Comparison of ENCODE assay signal across 1 cellular context in genomic region chr2:177602611-177603164, GRCh38.
TF ChIP-seq lines count a peak whose summit lies in the region.

No MANE protein-coding gene starts in this region.

TF ChIP-seq in HepG2, 621 proteins besides CTCF, POLR2A, EP300 and RAD21 (continued from another document and continues in another):
- TF ChIP-seq, protein P1, sequence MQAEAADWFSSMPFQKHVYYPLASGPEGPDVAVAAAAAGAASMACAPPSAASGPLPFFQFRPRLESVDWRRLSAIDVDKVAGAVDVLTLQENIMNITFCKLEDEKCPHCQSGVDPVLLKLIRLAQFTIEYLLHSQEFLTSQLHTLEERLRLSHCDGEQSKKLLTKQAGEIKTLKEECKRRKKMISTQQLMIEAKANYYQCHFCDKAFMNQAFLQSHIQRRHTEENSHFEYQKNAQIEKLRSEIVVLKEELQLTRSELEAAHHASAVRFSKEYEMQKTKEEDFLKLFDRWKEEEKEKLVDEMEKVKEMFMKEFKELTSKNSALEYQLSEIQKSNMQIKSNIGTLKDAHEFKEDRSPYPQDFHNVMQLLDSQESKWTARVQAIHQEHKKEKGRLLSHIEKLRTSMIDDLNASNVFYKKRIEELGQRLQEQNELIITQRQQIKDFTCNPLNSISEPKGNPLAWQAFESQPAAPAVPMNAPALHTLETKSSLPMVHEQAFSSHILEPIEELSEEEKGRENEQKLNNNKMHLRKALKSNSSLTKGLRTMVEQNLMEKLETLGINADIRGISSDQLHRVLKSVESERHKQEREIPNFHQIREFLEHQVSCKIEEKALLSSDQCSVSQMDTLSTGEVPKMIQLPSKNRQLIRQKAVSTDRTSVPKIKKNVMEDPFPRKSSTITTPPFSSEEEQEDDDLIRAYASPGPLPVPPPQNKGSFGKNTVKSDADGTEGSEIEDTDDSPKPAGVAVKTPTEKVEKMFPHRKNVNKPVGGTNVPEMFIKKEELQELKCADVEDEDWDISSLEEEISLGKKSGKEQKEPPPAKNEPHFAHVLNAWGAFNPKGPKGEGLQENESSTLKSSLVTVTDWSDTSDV (CRISPR knock-in tag; IDR thresholded peaks at IDR 0.05): no peak
- TF ChIP-seq MXD4 (CRISPR knock-in tag; IDR thresholded peaks at IDR 0.05) (no peak), ZFP91 (CRISPR knock-in tag; IDR thresholded peaks at IDR 0.05; ENCODE audit: borderline replicate concordance) (no peak), ZMYM4 (CRISPR knock-in tag; IDR thresholded peaks at IDR 0.05) (peak; percentile 68), ZNF788 (CRISPR knock-in tag; IDR thresholded peaks at IDR 0.05; ENCODE audit: borderline replicate concordance) (no peak), CSRNP1 (CRISPR knock-in tag; IDR thresholded peaks at IDR 0.05) (no peak), ZNF510 (CRISPR knock-in tag; IDR thresholded peaks at IDR 0.05; ENCODE audit: low read depth) (no peak), MBNL3 (CRISPR knock-in tag; conservative IDR thresholded peaks at IDR 0.05) (no peak), NFIC (IDR thresholded peaks at IDR 0.05; ENCODE audit: low read length) (peak; percentile 32; the same call in 1 of the 2 replicates), E2F5 (CRISPR knock-in tag; conservative IDR thresholded peaks at IDR 0.05) (no peak), HIVEP1 (CRISPR knock-in tag; IDR thresholded peaks at IDR 0.05) (no peak), ZNF572 (CRISPR knock-in tag; IDR thresholded peaks at IDR 0.05) (no peak), SP1 (IDR thresholded peaks at IDR 0.05) (no peak), SP1 (CRISPR knock-in tag; IDR thresholded peaks at IDR 0.05) (no peak), STAT5B (CRISPR knock-in tag; IDR thresholded peaks at IDR 0.05) (no peak), SIX1 (CRISPR knock-in tag; IDR thresholded peaks at IDR 0.05; ENCODE audit: borderline replicate concordance) (no peak; the same call in 1 of the 2 replicates), RARG (CRISPR knock-in tag; IDR thresholded peaks at IDR 0.05; ENCODE audit: low read depth) (no peak), NR2F6 (IDR thresholded peaks at IDR 0.05) (no peak), NR2F6 (CRISPR knock-in tag; IDR thresholded peaks at IDR 0.05) (no peak), HIC2 (CRISPR knock-in tag; IDR thresholded peaks at IDR 0.05; ENCODE audit: low read depth) (no peak), ATRX (CRISPR knock-in tag; IDR thresholded peaks at IDR 0.05; ENCODE audit: borderline replicate concordance) (no peak), PAWR (CRISPR knock-in tag; IDR thresholded peaks at IDR 0.05; ENCODE audit: borderline replicate concordance) (no peak), REL (CRISPR knock-in tag; conservative IDR thresholded peaks at IDR 0.05) (no peak), XBP1 (CRISPR knock-in tag; IDR thresholded peaks at IDR 0.05) (no peak), ATM (IDR thresholded peaks at IDR 0.05; ENCODE audit: borderline replicate concordance) (no peak), JDP2 (CRISPR knock-in tag; IDR thresholded peaks at IDR 0.05; ENCODE audit: borderline replicate concordance) (no peak), HNRNPLL (IDR thresholded peaks at IDR 0.05; ENCODE audit: low read depth, low read length, poor library complexity, severe bottlenecking) (no peak), FOSL1 (CRISPR knock-in tag; IDR thresholded peaks at IDR 0.05; ENCODE audit: borderline replicate concordance) (no peak), ZNF598 (CRISPR knock-in tag; IDR thresholded peaks at IDR 0.05; ENCODE audit: borderline replicate concordance) (no peak), ZFX (CRISPR knock-in tag; IDR thresholded peaks at IDR 0.05; ENCODE audit: low read depth) (no peak), MIER3 (CRISPR knock-in tag; IDR thresholded peaks at IDR 0.05; ENCODE audit: borderline replicate concordance) (0 out of 2 replicates have a peak, but pooled peaks have one; percentile 43), TGIF2 (CRISPR knock-in tag; IDR thresholded peaks at IDR 0.05) (0 out of 2 replicates have a peak, but pooled peaks have one; percentile 35), SP5 (CRISPR knock-in tag; IDR thresholded peaks at IDR 0.05; ENCODE audit: borderline replicate concordance, low read depth) (no peak), ZNF713 (CRISPR knock-in tag; IDR thresholded peaks at IDR 0.05) (no peak), ZNF333 (CRISPR knock-in tag; IDR thresholded peaks at IDR 0.05; ENCODE audit: borderline replicate concordance) (no peak), NCOR1 (IDR thresholded peaks at IDR 0.05; ENCODE audit: borderline replicate concordance, low read length) (no peak), ZFP90 (CRISPR knock-in tag; IDR thresholded peaks at IDR 0.05; ENCODE audit: borderline replicate concordance) (no peak), ZNF691 (CRISPR knock-in tag; IDR thresholded peaks at IDR 0.05; ENCODE audit: borderline replicate concordance, low read depth) (no peak), SMAD1 (CRISPR knock-in tag; IDR thresholded peaks at IDR 0.05; ENCODE audit: borderline replicate concordance, low read depth) (no peak), ZNF589 (CRISPR knock-in tag; conservative IDR thresholded peaks at IDR 0.05) (no peak), CREB3 (CRISPR knock-in tag; IDR thresholded peaks at IDR 0.05) (no peak), FOXO1 (CRISPR knock-in tag; IDR thresholded peaks at IDR 0.05) (0 out of 2 replicates have a peak, but pooled peaks have one; percentile 48), ZNF776 (CRISPR knock-in tag; IDR thresholded peaks at IDR 0.05) (no peak), CENPT (CRISPR knock-in tag; IDR thresholded peaks at IDR 0.05; ENCODE audit: low read depth) (no peak), HMG20A (CRISPR knock-in tag; IDR thresholded peaks at IDR 0.05; ENCODE audit: borderline replicate concordance) (peak; percentile 43; the same call in 1 of the 2 replicates)
- TF ChIP-seq, protein P2, sequence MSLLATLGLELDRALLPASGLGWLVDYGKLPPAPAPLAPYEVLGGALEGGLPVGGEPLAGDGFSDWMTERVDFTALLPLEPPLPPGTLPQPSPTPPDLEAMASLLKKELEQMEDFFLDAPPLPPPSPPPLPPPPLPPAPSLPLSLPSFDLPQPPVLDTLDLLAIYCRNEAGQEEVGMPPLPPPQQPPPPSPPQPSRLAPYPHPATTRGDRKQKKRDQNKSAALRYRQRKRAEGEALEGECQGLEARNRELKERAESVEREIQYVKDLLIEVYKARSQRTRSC (CRISPR knock-in tag; IDR thresholded peaks at IDR 0.05; ENCODE audit: low read depth): no peak
- TF ChIP-seq, protein P3, sequence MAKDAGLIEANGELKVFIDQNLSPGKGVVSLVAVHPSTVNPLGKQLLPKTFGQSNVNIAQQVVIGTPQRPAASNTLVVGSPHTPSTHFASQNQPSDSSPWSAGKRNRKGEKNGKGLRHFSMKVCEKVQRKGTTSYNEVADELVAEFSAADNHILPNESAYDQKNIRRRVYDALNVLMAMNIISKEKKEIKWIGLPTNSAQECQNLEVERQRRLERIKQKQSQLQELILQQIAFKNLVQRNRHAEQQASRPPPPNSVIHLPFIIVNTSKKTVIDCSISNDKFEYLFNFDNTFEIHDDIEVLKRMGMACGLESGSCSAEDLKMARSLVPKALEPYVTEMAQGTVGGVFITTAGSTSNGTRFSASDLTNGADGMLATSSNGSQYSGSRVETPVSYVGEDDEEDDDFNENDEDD (CRISPR knock-in tag; IDR thresholded peaks at IDR 0.05; ENCODE audit: borderline replicate concordance): no peak
- TF ChIP-seq, protein P4, sequence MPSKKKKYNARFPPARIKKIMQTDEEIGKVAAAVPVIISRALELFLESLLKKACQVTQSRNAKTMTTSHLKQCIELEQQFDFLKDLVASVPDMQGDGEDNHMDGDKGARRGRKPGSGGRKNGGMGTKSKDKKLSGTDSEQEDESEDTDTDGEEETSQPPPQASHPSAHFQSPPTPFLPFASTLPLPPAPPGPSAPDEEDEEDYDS (CRISPR knock-in tag; IDR thresholded peaks at IDR 0.05): peak; percentile 41; the same call in 1 of the 2 replicates
- TF ChIP-seq, protein P5, sequence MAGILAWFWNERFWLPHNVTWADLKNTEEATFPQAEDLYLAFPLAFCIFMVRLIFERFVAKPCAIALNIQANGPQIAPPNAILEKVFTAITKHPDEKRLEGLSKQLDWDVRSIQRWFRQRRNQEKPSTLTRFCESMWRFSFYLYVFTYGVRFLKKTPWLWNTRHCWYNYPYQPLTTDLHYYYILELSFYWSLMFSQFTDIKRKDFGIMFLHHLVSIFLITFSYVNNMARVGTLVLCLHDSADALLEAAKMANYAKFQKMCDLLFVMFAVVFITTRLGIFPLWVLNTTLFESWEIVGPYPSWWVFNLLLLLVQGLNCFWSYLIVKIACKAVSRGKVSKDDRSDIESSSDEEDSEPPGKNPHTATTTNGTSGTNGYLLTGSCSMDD (CRISPR knock-in tag; IDR thresholded peaks at IDR 0.05): no peak
- TF ChIP-seq, protein P6, sequence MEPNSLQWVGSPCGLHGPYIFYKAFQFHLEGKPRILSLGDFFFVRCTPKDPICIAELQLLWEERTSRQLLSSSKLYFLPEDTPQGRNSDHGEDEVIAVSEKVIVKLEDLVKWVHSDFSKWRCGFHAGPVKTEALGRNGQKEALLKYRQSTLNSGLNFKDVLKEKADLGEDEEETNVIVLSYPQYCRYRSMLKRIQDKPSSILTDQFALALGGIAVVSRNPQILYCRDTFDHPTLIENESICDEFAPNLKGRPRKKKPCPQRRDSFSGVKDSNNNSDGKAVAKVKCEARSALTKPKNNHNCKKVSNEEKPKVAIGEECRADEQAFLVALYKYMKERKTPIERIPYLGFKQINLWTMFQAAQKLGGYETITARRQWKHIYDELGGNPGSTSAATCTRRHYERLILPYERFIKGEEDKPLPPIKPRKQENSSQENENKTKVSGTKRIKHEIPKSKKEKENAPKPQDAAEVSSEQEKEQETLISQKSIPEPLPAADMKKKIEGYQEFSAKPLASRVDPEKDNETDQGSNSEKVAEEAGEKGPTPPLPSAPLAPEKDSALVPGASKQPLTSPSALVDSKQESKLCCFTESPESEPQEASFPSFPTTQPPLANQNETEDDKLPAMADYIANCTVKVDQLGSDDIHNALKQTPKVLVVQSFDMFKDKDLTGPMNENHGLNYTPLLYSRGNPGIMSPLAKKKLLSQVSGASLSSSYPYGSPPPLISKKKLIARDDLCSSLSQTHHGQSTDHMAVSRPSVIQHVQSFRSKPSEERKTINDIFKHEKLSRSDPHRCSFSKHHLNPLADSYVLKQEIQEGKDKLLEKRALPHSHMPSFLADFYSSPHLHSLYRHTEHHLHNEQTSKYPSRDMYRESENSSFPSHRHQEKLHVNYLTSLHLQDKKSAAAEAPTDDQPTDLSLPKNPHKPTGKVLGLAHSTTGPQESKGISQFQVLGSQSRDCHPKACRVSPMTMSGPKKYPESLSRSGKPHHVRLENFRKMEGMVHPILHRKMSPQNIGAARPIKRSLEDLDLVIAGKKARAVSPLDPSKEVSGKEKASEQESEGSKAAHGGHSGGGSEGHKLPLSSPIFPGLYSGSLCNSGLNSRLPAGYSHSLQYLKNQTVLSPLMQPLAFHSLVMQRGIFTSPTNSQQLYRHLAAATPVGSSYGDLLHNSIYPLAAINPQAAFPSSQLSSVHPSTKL (CRISPR knock-in tag; IDR thresholded peaks at IDR 0.05): peak; percentile 93
